Comparison of ENCODE assay signal across 1 cellular context in genomic region chr20:23270427-23270911, GRCh38.
TF ChIP-seq lines count a peak whose summit lies in the region.

No MANE protein-coding gene starts in this region.

TF ChIP-seq in HEK293, 187 proteins besides CTCF, POLR2A, EP300 and RAD21 (continued from another document and continues in another):
- TF ChIP-seq ZNF660 (tag by site-specific recombination; IDR thresholded peaks at IDR 0.05) (peak; percentile 62; the same call in 1 of the 2 replicates), ZNF544 (tag by site-specific recombination; IDR thresholded peaks at IDR 0.05) (no peak), ZNF416 (tag by site-specific recombination; IDR thresholded peaks at IDR 0.05) (peak; percentile 42; the same call in 1 of the 2 replicates), YY1 (tag by site-specific recombination; IDR thresholded peaks at IDR 0.05) (no peak), ZNF639 (tag by site-specific recombination; IDR thresholded peaks at IDR 0.05) (peak; percentile 81), INSM2 (tag by site-specific recombination; IDR thresholded peaks at IDR 0.05) (peak; percentile 78; the same call in 1 of the 2 replicates), ZBTB11 (tag by site-specific recombination; conservative IDR thresholded peaks at IDR 0.05; ENCODE audit: low read depth) (0 out of 2 replicates have a peak, but pooled peaks have one; percentile 10), REST (tag by site-specific recombination; IDR thresholded peaks at IDR 0.05) (no peak), PRDM10 (tag by site-specific recombination; IDR thresholded peaks at IDR 0.05) (no peak), HOXD13 (CRISPR knock-in tag; IDR thresholded peaks at IDR 0.05; ENCODE audit: borderline replicate concordance) (0 out of 2 replicates have a peak, but pooled peaks have one; percentile 14), ZNF692 (tag by site-specific recombination; IDR thresholded peaks at IDR 0.05) (peak; percentile 85), SCRT2 (tag by site-specific recombination; IDR thresholded peaks at IDR 0.05) (0 out of 2 replicates have a peak, but pooled peaks have one; percentile 51), ZNF398 (tag by site-specific recombination; IDR thresholded peaks at IDR 0.05) (0 out of 2 replicates have a peak, but pooled peaks have one; percentile 33), ZNF623 (tag by site-specific recombination; IDR thresholded peaks at IDR 0.05) (no peak), ATF2 (tag by site-specific recombination; IDR thresholded peaks at IDR 0.05; ENCODE audit: low read depth) (peak; percentile 89), GFI1B (tag by site-specific recombination; IDR thresholded peaks at IDR 0.05) (no peak), ZSCAN4 (tag by site-specific recombination; IDR thresholded peaks at IDR 0.05) (peak; percentile 27; the same call in 1 of the 2 replicates), HIC1 (tag by site-specific recombination; IDR thresholded peaks at IDR 0.05) (peak; percentile 84), ZBTB26 (tag by site-specific recombination; optimal IDR thresholded peaks at IDR 0.05) (no peak), ZNF394 (tag by site-specific recombination; IDR thresholded peaks at IDR 0.05; ENCODE audit: borderline replicate concordance) (0 out of 2 replicates have a peak, but pooled peaks have one; percentile 33), ZNF776 (tag by site-specific recombination; IDR thresholded peaks at IDR 0.05; ENCODE audit: borderline replicate concordance) (no peak), ZBTB20 (tag by site-specific recombination; IDR thresholded peaks at IDR 0.05) (peak; percentile 36; the same call in 1 of the 2 replicates), ZNF549 (tag by site-specific recombination; IDR thresholded peaks at IDR 0.05) (no peak), ZNF24 (tag by site-specific recombination; IDR thresholded peaks at IDR 0.05) (peak; percentile 79)
